Comparison of ENCODE assay signal across 19 cellular contexts in the genomic region with DNA sequence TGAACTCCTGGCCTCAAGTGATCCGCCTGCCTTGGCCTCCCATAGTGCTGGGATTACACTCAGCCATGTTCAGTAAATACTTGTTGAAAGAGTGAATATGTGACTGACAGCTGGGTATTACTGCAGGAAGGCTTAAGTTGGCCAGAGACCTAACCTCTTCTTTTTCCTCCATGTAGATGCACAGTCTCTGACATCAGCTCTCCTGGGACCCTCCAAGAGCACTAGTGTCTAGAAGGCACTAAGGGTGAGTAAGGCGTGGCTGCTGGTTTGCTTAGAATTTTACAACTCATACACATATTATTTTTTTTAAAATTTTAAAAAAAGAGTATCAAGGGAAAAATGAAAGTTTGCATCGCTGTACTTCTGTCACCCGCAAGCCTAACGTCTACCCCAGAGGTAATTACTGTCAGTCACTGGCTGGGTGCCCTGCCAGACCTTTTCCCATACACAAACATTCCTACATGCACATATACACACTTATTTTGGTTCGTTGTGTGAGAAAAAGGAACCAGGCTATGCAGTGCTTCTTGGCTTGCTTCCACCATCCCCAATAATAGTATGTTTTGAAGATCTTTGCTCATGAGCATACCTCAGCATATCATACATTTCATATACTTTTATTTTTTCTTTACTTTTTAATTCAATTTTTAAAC.
A peak's percentile ranks its signal among the peaks of the same experiment; 100 is the strongest.
DNase-seq lines count a peak whose midpoint lies in the region; ATAC-seq, FAIRE-seq and TF ChIP-seq lines count a peak whose summit lies in the region.
"Had no signal": no experiment of that assay in that cellular context is flagged by ENCODE, and none has a peak within 500 bp of the region (broad histone marks: within the 10 kb centered on the region; RNA-seq: fewer than 3 reads in every experiment).

No MANE protein-coding gene starts in this region.

- FAIRE-seq in kidney (lab: Jason Lieb, UNC): no peak
- FAIRE-seq: GM12878, GM19239 had no signal

- H2AFZ ChIP-seq in OCI-LY1 (ENCODE audit: low read length): no peak overlapping the region
- H2AFZ ChIP-seq: GM23338, PC-9 had no signal

- peak overlapping the region; percentile 62 for H3K27ac ChIP-seq in OCI-LY1 (ENCODE audit: low read depth, low read length, poor library complexity, severe bottlenecking)
- H3K27ac ChIP-seq in brain microvascular endothelial cell: peak overlapping the region; percentile 77
- no peak overlapping the region for H3K27ac ChIP-seq in kidney (ENCODE audit: low read depth in 2 of 2, low read length in 2 of 2)
- H3K27ac ChIP-seq in gastrocnemius medialis: no peak overlapping the region
- H3K27ac ChIP-seq: KMS-11, PC-9 had no signal

- H3K36me3 ChIP-seq in OCI-LY1 (ENCODE audit: insufficient read depth, low read length) (peaks cover 30% of the 10 kb centered on the region), brain microvascular endothelial cell (replicated peaks) (peaks cover 9% of the 10 kb centered on the region), kidney (ENCODE audit: control insufficient read depth in 1 of 2, insufficient read depth in 2 of 2, low read length in 2 of 2) (no peaks in the 10 kb centered on the region), gastrocnemius medialis (no peaks in the 10 kb centered on the region)

- no peaks in the 10 kb centered on the region; the same call in 1 of the 2 replicates for H3K9me3 ChIP-seq in OCI-LY1 (ENCODE audit: low read length)
- H3K9me3 ChIP-seq in kidney (ENCODE audit: control insufficient read depth in 1 of 2, low read length in 2 of 2): no peaks in the 10 kb centered on the region
- no peaks in the 10 kb centered on the region for H3K9me3 ChIP-seq in gastrocnemius medialis

- peaks cover 7% of the 10 kb centered on the region for H3F3A ChIP-seq in OCI-LY1 (ENCODE audit: insufficient read depth, low read length)

- no peak for TF ChIP-seq POLR2A in gastrocnemius medialis (IDR thresholded peaks at IDR 0.05)

- no peak overlapping the region for H3K4me2 ChIP-seq in OCI-LY1 (ENCODE audit: low read length)
- H3K4me2 ChIP-seq: GM23338, KMS-11, PC-9 had no signal

- DNase-seq in brain microvascular endothelial cell: peak; percentile 75
- peak; percentile 11 for DNase-seq in kidney
- peak; percentile 50 for DNase-seq in stromal cell of bone marrow (ENCODE audit: low read depth)
- DNase-seq in stimulated activated naive CD8-positive, alpha-beta T cell treated with anti-CD3 and anti-CD28 coated beads, Interleukin-15, Interleukin-2, amounts not matched to agents 100 U/mL and 50 U/mL, for 24 hours: no peak
- DNase-seq in GM19240 (ENCODE audit: insufficient read length, low spot score): no peak
- DNase-seq in gastrocnemius medialis: no peak
- DNase-seq in NCI-H2227 treated with DMSO at 0.1 percent for 48 hours (lab: John Stamatoyannopoulos, UW): no peak
- DNase-seq: CD4-positive, alpha-beta T cell; DMS153; GF-D8; NCI-H1417 treated with DMSO at 0.1 percent for 48 hours; NCI-H2029; NCI-H526; PC-9 had no signal

- H3K9ac ChIP-seq in OCI-LY1 (ENCODE audit: low read length): no peak overlapping the region
- no peak overlapping the region for H3K9ac ChIP-seq in kidney (ENCODE audit: low read length in 2 of 2)
- H3K9ac ChIP-seq: KMS-11 had no signal

- H3K4me3 ChIP-seq in OCI-LY1 (ENCODE audit: low read depth, low read length, poor library complexity, severe bottlenecking): no peak overlapping the region
- no peak overlapping the region for H3K4me3 ChIP-seq in brain microvascular endothelial cell (ENCODE audit: low read depth, low read length)
- H3K4me3 ChIP-seq in kidney (ENCODE audit: low read length in 2 of 2): no peak overlapping the region
- H3K4me3 ChIP-seq in gastrocnemius medialis: no peak overlapping the region
- H3K4me3 ChIP-seq: GM12878, GM23338, PC-9 had no signal

- TF ChIP-seq CTCF in OCI-LY1 (IDR thresholded peaks at IDR 0.05; ENCODE audit: low read length) (no peak), brain microvascular endothelial cell (IDR thresholded peaks at IDR 0.05; ENCODE audit: low read depth, low read length, missing control alignments) (no peak), kidney (IDR thresholded peaks at IDR 0.05; ENCODE audit: borderline replicate concordance, extremely low read depth, insufficient read depth) (no peak), gastrocnemius medialis (IDR thresholded peaks at IDR 0.05 in 4 of 5, conservative IDR thresholded peaks at IDR 0.05 in 1 of 5) (no peak)

- no peak for ATAC-seq in stimulated activated naive CD8-positive, alpha-beta T cell treated with anti-CD3 and anti-CD28 coated beads, Interleukin-15, Interleukin-2, amounts not matched to agents 100 U/mL and 50 U/mL, for 24 hours
- no peak for ATAC-seq in gastrocnemius medialis
- ATAC-seq: GM12878, GM23338 had no signal

- no peaks in the 10 kb centered on the region for H3K9me2 ChIP-seq in OCI-LY1 (ENCODE audit: low read depth, low read length)

- 0 out of 2 replicates have a peak, but pooled peaks cover 10% of the 10 kb centered on the region for H3K79me2 ChIP-seq in OCI-LY1 (ENCODE audit: insufficient read depth, low read length)

- H4K20me1 ChIP-seq in OCI-LY1 (ENCODE audit: insufficient read depth, low read length): no peaks in the 10 kb centered on the region

- H3K4me1 ChIP-seq in OCI-LY1 (ENCODE audit: insufficient read depth, low read length, severe bottlenecking) (peaks cover 57% of the 10 kb centered on the region), kidney (ENCODE audit: control insufficient read depth in 1 of 2, insufficient read depth in 1 of 2, low read depth in 1 of 2, low read length in 2 of 2) (peaks cover 4 to 12% of the 10 kb centered on the region in 2 donors), gastrocnemius medialis (peaks cover under 1 to 12% of the 10 kb centered on the region in 2 donors)

- intact Hi-C loops in kidney (cut with DNase I): no loop called here
- intact Hi-C loops in gastrocnemius medialis (cut with DNase I; ENCODE audit: low total_unique reads): no loop called here

- in situ Hi-C loops in brain microvascular endothelial cell (cut with HindIII; ENCODE audit: low pct_ligation_motif_present, low sequenced_read_pairs): no loop called here
- in situ Hi-C loops in gastrocnemius medialis (cut with MboI; ENCODE audit: low sequenced_read_pairs in 4 of 4): no loop called here

- H3K27me3 ChIP-seq in OCI-LY1 (ENCODE audit: insufficient read depth, low read length): no peaks in the 10 kb centered on the region
- no peaks in the 10 kb centered on the region for H3K27me3 ChIP-seq in brain microvascular endothelial cell (replicated peaks)
- no peaks in the 10 kb centered on the region for H3K27me3 ChIP-seq in gastrocnemius medialis

Comparison
In these comparisons a context has a peak if more than half of its experiments do, and no peak if none do; other contexts are left out.
1. H3K27ac ChIP-seq: peak in OCI-LY1 (single experiment) and brain microvascular endothelial cell (single experiment); none in kidney (0 of 2) and gastrocnemius medialis (0 of 4).
2. DNase-seq: peak in brain microvascular endothelial cell (single experiment), kidney (single experiment) and stromal cell of bone marrow (single experiment); none in stimulated activated naive CD8-positive, alpha-beta T cell treated with anti-CD3 and anti-CD28 coated beads, Interleukin-15, Interleukin-2, amounts not matched to agents 100 U/mL and 50 U/mL, for 24 hours (single experiment), GM19240 (single experiment), gastrocnemius medialis (0 of 2) and NCI-H2227 treated with DMSO at 0.1 percent for 48 hours (single experiment).